ENCODE assay signal across 8 cellular contexts in the genomic region with DNA sequence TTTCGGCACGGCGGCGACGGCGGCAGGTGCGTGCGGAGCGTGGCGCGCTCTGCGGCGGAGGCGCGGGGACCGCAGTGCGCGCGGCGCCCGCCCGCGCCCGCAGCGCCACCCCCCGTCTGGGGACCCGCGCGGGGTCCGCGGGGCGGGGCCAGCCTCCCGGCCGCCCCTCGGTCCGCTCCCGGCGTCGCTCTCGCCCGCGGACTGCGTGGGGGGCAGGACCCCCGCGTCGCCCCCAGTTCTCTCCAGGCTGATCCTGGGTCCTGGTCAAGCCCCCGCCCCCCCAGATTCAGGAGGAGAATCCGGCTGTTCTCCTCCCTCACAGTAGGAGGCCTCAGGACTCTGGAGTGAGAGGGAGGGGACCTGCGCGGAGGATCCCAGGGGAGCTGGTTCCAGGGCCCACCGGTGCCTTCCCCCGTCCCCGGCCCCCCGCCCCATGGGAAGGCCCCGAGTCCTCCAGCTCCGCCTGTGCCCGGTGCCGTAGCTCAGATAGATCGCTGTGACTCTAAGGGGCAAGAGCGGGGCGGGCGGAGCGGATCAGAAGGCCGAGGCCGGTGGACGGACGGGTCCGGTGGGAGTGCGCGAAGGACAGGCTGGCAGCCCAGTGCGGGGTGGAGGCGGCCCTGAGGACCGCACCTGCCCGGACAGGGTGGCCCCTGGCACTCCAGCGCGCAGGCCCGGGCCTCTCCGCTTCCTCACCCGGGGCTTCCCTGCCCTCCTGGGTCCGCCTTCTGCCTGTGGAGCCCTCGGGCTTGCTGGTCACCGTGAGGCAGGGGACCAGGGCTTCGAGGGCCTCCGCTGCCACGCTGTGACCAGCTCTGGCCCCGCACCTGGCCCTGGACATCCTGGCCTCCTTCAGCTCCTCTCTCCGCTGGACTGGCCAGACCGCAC. TPM values are rescaled to one million over a fixed set of nuclear protein-coding genes. Genes with fewer than 3 reads are reported as not detected.
DNase-seq lines count a peak whose midpoint lies in the region; ATAC-seq, FAIRE-seq and TF ChIP-seq lines count a peak whose summit lies in the region.

A gene with protein sequence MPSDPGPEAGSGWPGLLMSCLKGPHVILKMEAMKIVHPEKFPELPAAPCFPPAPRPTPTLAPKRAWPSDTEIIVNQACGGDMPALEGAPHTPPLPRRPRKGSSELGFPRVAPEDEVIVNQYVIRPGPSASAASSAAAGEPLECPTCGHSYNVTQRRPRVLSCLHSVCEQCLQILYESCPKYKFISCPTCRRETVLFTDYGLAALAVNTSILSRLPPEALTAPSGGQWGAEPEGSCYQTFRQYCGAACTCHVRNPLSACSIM (minus strand): TSS at position 51 of the 888 bp plus-strand sequence. CDS start 1,028 bp downstream, outside the sequence.

- H3K27me3 Mint-ChIP-seq in astrocyte (ENCODE audit: low read depth, unreplicated experiment), result no peaks in the 10 kb centered on the region

- no peaks in the 10 kb centered on the region for H3K36me3 ChIP-seq in astrocyte (ENCODE audit: insufficient read depth, low read length)
- no peaks in the 10 kb centered on the region for H3K36me3 ChIP-seq in kidney (ENCODE audit: control insufficient read depth in 1 of 2, insufficient read depth in 2 of 2, low read length in 2 of 2)

- H3K27ac ChIP-seq in HL-60 (replicated peaks) (peak within 1 kb of the TSS; percentile 73), astrocyte (ENCODE audit: low read depth, low read length) (no peak within 1 kb of the TSS), kidney (ENCODE audit: low read depth in 2 of 2, low read length in 2 of 2) (peak within 1 kb of the TSS; percentile 9 to 85), substantia nigra (ENCODE audit: low read depth, low read length, poor library complexity, severe bottlenecking) (peak within 1 kb of the TSS; percentile 93)

- H2AFZ ChIP-seq in astrocyte (ENCODE audit: low read depth, low read length), result peak within 1 kb of the TSS; percentile 62

- no peaks in the 10 kb centered on the region for H3K27me3 ChIP-seq in HL-60 (ENCODE audit: insufficient read depth, poor library complexity, severe bottlenecking)
- no peaks in the 10 kb centered on the region for H3K27me3 ChIP-seq in astrocyte (ENCODE audit: insufficient read depth, low read length)

- H3K79me2 ChIP-seq in astrocyte (ENCODE audit: insufficient read depth, low read length), result no peaks in the 10 kb centered on the region

- FAIRE-seq in astrocyte (lab: Jason Lieb, UNC) (no peak), kidney (lab: Jason Lieb, UNC) (no peak)

- H3K4me3 Mint-ChIP-seq in astrocyte (ENCODE audit: unreplicated experiment), result peak within 1 kb of the TSS; percentile 67

- intact Hi-C loops in kidney (cut with DNase I), result no loop called here

- H3K4me3 ChIP-seq in HL-60 (replicated peaks; ENCODE audit: insufficient read depth, low read length) (peak within 1 kb of the TSS; percentile 84), astrocyte (ENCODE audit: insufficient read depth, low read depth, low read length) (peak within 1 kb of the TSS; percentile 42), kidney (ENCODE audit: low read length in 2 of 2) (peak within 1 kb of the TSS; percentile 34 to 81)

- peak; percentile 2 for ATAC-seq in GM19023 (IDR thresholded peaks at IDR 0.05; ENCODE audit: unreplicated experiment)

- peaks cover 9% of the 10 kb centered on the region for H3K4me1 Mint-ChIP-seq in astrocyte (ENCODE audit: low read depth, unreplicated experiment)

- H3K36me3 Mint-ChIP-seq in astrocyte (ENCODE audit: low read depth, unreplicated experiment), result no peaks in the 10 kb centered on the region

- peaks cover 8% of the 10 kb centered on the region for H4K20me1 ChIP-seq in astrocyte (ENCODE audit: insufficient read depth, low read length)

- peaks cover 30% of the 10 kb centered on the region for H3K4me1 ChIP-seq in astrocyte (ENCODE audit: insufficient read depth, low read length)
- peaks cover 8 to 35% of the 10 kb centered on the region in 2 donors for H3K4me1 ChIP-seq in kidney (ENCODE audit: control insufficient read depth in 1 of 2, insufficient read depth in 1 of 2, low read depth in 1 of 2, low read length in 2 of 2)

- DNase-seq in HL-60 (ENCODE audit: low read depth in 1 of 2, low spot score in 1 of 2) (no peak), astrocyte (ENCODE audit: low read depth) (no peak), kidney (no peak), substantia nigra (lab: John Stamatoyannopoulos, UW) (peak in 3 of 49 donors; percentile 19 to 64 (median 59)), KBM-7 (no peak), cortex of kidney (lab: John Stamatoyannopoulos, UW) (no peak)
- DNase-seq in stimulated activated CD4-positive, alpha-beta T cell treated with anti-CD3 and anti-CD28 coated beads, Interleukin-12 subunit alpha, Interleukin-12 subunit beta, amount 100 ng/mL, for 4 hours, result no peak

- H3K9me3 ChIP-seq in astrocyte (ENCODE audit: insufficient read depth, low read depth, low read length) (no peaks in the 10 kb centered on the region), kidney (ENCODE audit: control insufficient read depth in 1 of 2, low read length in 2 of 2) (no peaks in the 10 kb centered on the region)

- no peaks in the 10 kb centered on the region for H3K9me3 Mint-ChIP-seq in astrocyte (ENCODE audit: unreplicated experiment)

- TF ChIP-seq CTCF in HL-60 (IDR thresholded peaks at IDR 0.05; ENCODE audit: insufficient read depth, low read length) (no peak), astrocyte (IDR thresholded peaks at IDR 0.05; ENCODE audit: insufficient read depth, low read depth, low read length) (no peak), kidney (IDR thresholded peaks at IDR 0.05; ENCODE audit: borderline replicate concordance, extremely low read depth, insufficient read depth) (no peak)

- H3K4me2 ChIP-seq in astrocyte (ENCODE audit: low read length), result peak within 1 kb of the TSS; percentile 95

- in situ Hi-C loops in KBM-7 (cut with MboI; ENCODE audit: low pct_unique_long_range_greater_than_20kb, low sequenced_read_pairs), result no loop called here

- H3K9ac ChIP-seq in astrocyte (ENCODE audit: low read length) (no peak within 1 kb of the TSS), kidney (ENCODE audit: low read length in 2 of 2) (peak within 1 kb of the TSS; percentile 52 to 71)

- H3K27ac Mint-ChIP-seq in astrocyte (ENCODE audit: unreplicated experiment), result no peak within 1 kb of the TSS

RNA-seq across cellular contexts. Expression of the gene that starts here (rescaled TPM):
- total RNA-seq in astrocyte (4.3 and 4.9 TPM in 2 replicates), kidney (7.0 TPM)
- 22.8 TPM for polyA plus RNA-seq in kidney (ENCODE audit: insufficient read depth, low read depth, low replicate concordance)
